ENCODE assay signal across 1 cellular context in genomic region chr2:97645700-97646629, GRCh38.
TF ChIP-seq lines count a peak whose summit lies in the region.

Gene COX5B (plus strand): TSS chr2:97646062. CDS start chr2:97646087, 25 bp downstream.

TF ChIP-seq in K562, 482 proteins besides CTCF, POLR2A, EP300 and RAD21 (continued from another document and continues in another):
- peak in 1 of 3 experiments; percentile 94; a peak in 2 of 6 replicates for TF ChIP-seq ZBTB11 (CRISPR knock-in tag; IDR thresholded peaks at IDR 0.05)
- TF ChIP-seq NONO (IDR thresholded peaks at IDR 0.05; ENCODE audit: low read depth in 2 of 2, low read length in 1 of 2) = peak in 1 of 2 experiments; percentile 61; a peak in 1 of 4 replicates
- TF ChIP-seq ARNT (IDR thresholded peaks at IDR 0.05) = no peak
- peak; percentile 88 for TF ChIP-seq GABPB1 (CRISPR knock-in tag; IDR thresholded peaks at IDR 0.05)
- TF ChIP-seq MAFK (IDR thresholded peaks at IDR 0.05; ENCODE audit: low read length) = 0 out of 2 replicates have a peak, but pooled peaks have one; percentile 13
- TF ChIP-seq TAF7 (tag; IDR thresholded peaks at IDR 0.05) = peak; percentile 90
- TF ChIP-seq SP1 (CRISPR knock-in tag; IDR thresholded peaks at IDR 0.05) = peak; percentile 84
- TF ChIP-seq MAX (CRISPR knock-in tag; IDR thresholded peaks at IDR 0.05) = peak; percentile 55
- TF ChIP-seq E2F6 (IDR thresholded peaks at IDR 0.05; ENCODE audit: borderline replicate concordance in 1 of 2, extremely low read depth in 1 of 2, insufficient read depth in 1 of 2, insufficient read length in 1 of 2, low read depth in 1 of 2, low read length in 1 of 2, poor library complexity in 1 of 2, severe bottlenecking in 1 of 2) = peak in 1 of 2 experiments; percentile 68
- TF ChIP-seq TFE3 (CRISPR knock-in tag; IDR thresholded peaks at IDR 0.05) = peak; percentile 6; the same call in 1 of the 2 replicates
- peak; percentile 99 for TF ChIP-seq TAF1 (IDR thresholded peaks at IDR 0.05; ENCODE audit: control insufficient read depth, extremely low read depth, insufficient read depth, low read length, severe bottlenecking)
- peak in 1 of 2 experiments; percentile 67; a peak in 3 of 4 replicates for TF ChIP-seq MAZ (CRISPR knock-in tag; conservative IDR thresholded peaks at IDR 0.05 in 1 of 2, IDR thresholded peaks at IDR 0.05 in 1 of 2)
- TF ChIP-seq ZNF316 (IDR thresholded peaks at IDR 0.05) = no peak
- TF ChIP-seq E2F8 (IDR thresholded peaks at IDR 0.05; ENCODE audit: low read depth, partially characterized antibody) = peak; percentile 75
- peak; percentile 96 for TF ChIP-seq GABPA (tag; conservative IDR thresholded peaks at IDR 0.05; ENCODE audit: low read depth)
- TF ChIP-seq ZBTB17 (CRISPR knock-in tag; IDR thresholded peaks at IDR 0.05) = no peak
- TF ChIP-seq ELF1 (tag; IDR thresholded peaks at IDR 0.05) = peak; percentile 92
- TF ChIP-seq ZFX (CRISPR knock-in tag; IDR thresholded peaks at IDR 0.05) = peak; percentile 86
- 0 out of 4 replicates have a peak, but pooled peaks of 1 of the 2 experiments have one; percentile 15 for TF ChIP-seq KDM4B (IDR thresholded peaks at IDR 0.05; ENCODE audit: borderline replicate concordance in 2 of 2, low read depth in 1 of 2)
- TF ChIP-seq ZNF780A (CRISPR knock-in tag; IDR thresholded peaks at IDR 0.05) = 0 out of 2 replicates have a peak, but pooled peaks have one; percentile 9
- peak; percentile 54 for TF ChIP-seq CCNT2 (IDR thresholded peaks at IDR 0.05; ENCODE audit: borderline replicate concordance, extremely low read depth, insufficient read length, low read depth, low read length)
- no peak for TF ChIP-seq RAD51 (IDR thresholded peaks at IDR 0.05; ENCODE audit: borderline replicate concordance, low read depth)
- TF ChIP-seq MEIS2 (IDR thresholded peaks at IDR 0.05; ENCODE audit: partially characterized antibody) = peak; percentile 76
- TF ChIP-seq MCM7 (IDR thresholded peaks at IDR 0.05) = no peak
- peak in 1 of 2 experiments; percentile 58; a peak in 1 of 3 replicates for TF ChIP-seq CBX3 (IDR thresholded peaks at IDR 0.05; ENCODE audit: borderline replicate concordance in 1 of 2, low read length in 2 of 2)
- TF ChIP-seq BHLHE40 (IDR thresholded peaks at IDR 0.05; ENCODE audit: low read length) = 0 out of 2 replicates have a peak, but pooled peaks have one; percentile 22
- peak; percentile 89 for TF ChIP-seq TAF9B (IDR thresholded peaks at IDR 0.05; ENCODE audit: partially characterized antibody)
- TF ChIP-seq VEZF1 (CRISPR knock-in tag; IDR thresholded peaks at IDR 0.05) = peak; percentile 67
- TF ChIP-seq HDAC1 (IDR thresholded peaks at IDR 0.05) = peak in 1 of 2 experiments; percentile 76; a peak in 2 of 4 replicates
- peak; percentile 89 for TF ChIP-seq PHF20 (IDR thresholded peaks at IDR 0.05; ENCODE audit: partially characterized antibody)
- TF ChIP-seq CEBPB (tag; IDR thresholded peaks at IDR 0.05) = no peak
- TF ChIP-seq BRD9 (IDR thresholded peaks at IDR 0.05; ENCODE audit: low read depth, partially characterized antibody) = no peak
- TF ChIP-seq PCBP1 (IDR thresholded peaks at IDR 0.05; ENCODE audit: low read depth, low read length, poor library complexity, severe bottlenecking) = peak; percentile 51
- no peak for TF ChIP-seq HSF4 (CRISPR knock-in tag; IDR thresholded peaks at IDR 0.05; ENCODE audit: borderline replicate concordance)
- 0 out of 2 replicates have a peak, but pooled peaks have one; percentile 19 for TF ChIP-seq ARID1B (IDR thresholded peaks at IDR 0.05)
- 0 out of 2 replicates have a peak, but pooled peaks have one; percentile 30 for TF ChIP-seq TEAD4 (IDR thresholded peaks at IDR 0.05; ENCODE audit: low read length)
- no peak for TF ChIP-seq TEAD4 (CRISPR knock-in tag; IDR thresholded peaks at IDR 0.05; ENCODE audit: borderline replicate concordance)
- TF ChIP-seq MYC (IDR thresholded peaks at IDR 0.05; ENCODE audit: low read depth, low read length) = peak; percentile 45
- TF ChIP-seq MYC (CRISPR knock-in tag; IDR thresholded peaks at IDR 0.05; ENCODE audit: borderline replicate concordance, low read depth) = no peak
- no peak for TF ChIP-seq RBM25 (IDR thresholded peaks at IDR 0.05; ENCODE audit: low read depth, low read length, severe bottlenecking)
- peak; percentile 96 for TF ChIP-seq POLR2H (tag; IDR thresholded peaks at IDR 0.05; ENCODE audit: low read depth)
- TF ChIP-seq MNT (conservative IDR thresholded peaks at IDR 0.05) = peak in 1 of 2 experiments; percentile 53; a peak in 1 of 4 replicates
- TF ChIP-seq ESRRA (IDR thresholded peaks at IDR 0.05; ENCODE audit: borderline replicate concordance, low read depth) = peak; percentile 95
- TF ChIP-seq FIP1L1 (IDR thresholded peaks at IDR 0.05; ENCODE audit: low read depth, low read length, poor library complexity, severe bottlenecking) = peak; percentile 70
- TF ChIP-seq ETS1 (conservative IDR thresholded peaks at IDR 0.05; ENCODE audit: control insufficient read depth, low read depth, low read length) = peak; percentile 79; the same call in 1 of the 2 replicates
- TF ChIP-seq ZBTB49 (CRISPR knock-in tag; IDR thresholded peaks at IDR 0.05; ENCODE audit: borderline replicate concordance) = no peak
- no peak for TF ChIP-seq KHSRP (IDR thresholded peaks at IDR 0.05)
- TF ChIP-seq L3MBTL2 (IDR thresholded peaks at IDR 0.05) = peak; percentile 61
- TF ChIP-seq ZNF586 (CRISPR knock-in tag; conservative IDR thresholded peaks at IDR 0.05) = no peak
- TF ChIP-seq THAP7 (CRISPR knock-in tag; IDR thresholded peaks at IDR 0.05) = 0 out of 2 replicates have a peak, but pooled peaks have one; percentile 61
- TF ChIP-seq ZNF444 (CRISPR knock-in tag; IDR thresholded peaks at IDR 0.05) = no peak
